Comparison of ENCODE assay signal across 8 cellular contexts in genomic region chr1:9892563-9893528, GRCh38. TPM values are rescaled to one million over a fixed set of nuclear protein-coding genes. Genes with fewer than 3 reads are reported as not detected.
DNase-seq lines count a peak whose midpoint lies in the region; ATAC-seq and TF ChIP-seq lines count a peak whose summit lies in the region.

No MANE protein-coding gene starts in this region.

- no peaks in the 10 kb centered on the region for H3K27me3 ChIP-seq in A673 (replicated peaks; ENCODE audit: insufficient read depth, low read depth, low read length, poor library complexity)
- no peaks in the 10 kb centered on the region for H3K27me3 ChIP-seq in adipocyte (replicated peaks; ENCODE audit: control insufficient read depth, insufficient read depth, low read length)
- H3K27me3 ChIP-seq in upper lobe of right lung: no peaks in the 10 kb centered on the region

- H3K36me3 ChIP-seq in A673 (ENCODE audit: insufficient read depth, low read length, poor library complexity, severe bottlenecking) (no peaks in the 10 kb centered on the region), adipocyte (ENCODE audit: control insufficient read depth, insufficient read depth, low read length, severe bottlenecking) (no peaks in the 10 kb centered on the region), upper lobe of right lung (no peaks in the 10 kb centered on the region)

- POLR2A ChIA-PET in A673 (lab: Charles Lee; ENCODE audit: low non-redundant PET): no interaction called here

- H3K9me3 ChIP-seq in A673 (ENCODE audit: low read depth, low read length, poor library complexity, severe bottlenecking): no peaks in the 10 kb centered on the region
- H3K9me3 ChIP-seq in adipocyte (ENCODE audit: control insufficient read depth, low read length): no peaks in the 10 kb centered on the region
- H3K9me3 ChIP-seq in upper lobe of right lung: no peaks in the 10 kb centered on the region

- peak; percentile 80 for ATAC-seq in upper lobe of right lung

- H3K4me3 ChIP-seq in A673 (ENCODE audit: low read depth, low read length, poor library complexity, severe bottlenecking) (no peak overlapping the region), adipocyte (ENCODE audit: low read length) (no peak overlapping the region), upper lobe of right lung (no peak overlapping the region)
- H3K4me3 ChIP-seq in Jurkat, Clone E6-1 (ENCODE audit: low read length): no peak overlapping the region

- H3K27ac ChIP-seq in A673 (ENCODE audit: low read depth, low read length, poor library complexity, severe bottlenecking) (peak overlapping the region; percentile 65), upper lobe of right lung (peak overlapping the region; percentile 73)

- TF ChIP-seq CTCF in A673 (conservative IDR thresholded peaks at IDR 0.05; ENCODE audit: low read depth, low read length) (no peak), upper lobe of right lung (IDR thresholded peaks at IDR 0.05) (no peak)

- no TSS peak for BruUV-seq in A673 (replicated peaks; lab: Mats Ljungman, UMichigan)

- intact Hi-C loops in A673 (cut with micrococcal nuclease; ENCODE audit: unreplicated experiment): no loop called here
- intact Hi-C loops in upper lobe of right lung (cut with DNase I): no loop called here

- CTCF ChIA-PET in A673 (lab: Charles Lee): no interaction called here

- no peak overlapping the region for H3K9ac ChIP-seq in adipocyte (ENCODE audit: low read length)

- no peak for DNase-seq in A673 (ENCODE audit: low spot score)
- DNase-seq in Jurkat, Clone E6-1 (ENCODE audit: low read depth, low spot score): peak; percentile 43
- DNase-seq in adipocyte (ENCODE audit: low read depth): peak; percentile 57
- peak; percentile 91 for DNase-seq in kidney tubule cell (ENCODE audit: low spot score)
- no peak for DNase-seq in upper lobe of right lung
- DNase-seq in NCI-H1694 treated with DMSO at 0.1 percent for 48 hours (lab: John Stamatoyannopoulos, UW): no peak
- DNase-seq in NCI-H2107 (lab: John Stamatoyannopoulos, UW): no peak
- DNase-seq in activated effector memory CD4-positive, alpha-beta T cell treated with Interleukin-2 at 50 U/mL for 16 hours: no peak

- H3K4me1 ChIP-seq in A673 (ENCODE audit: insufficient read depth, low read length, poor library complexity, severe bottlenecking) (peaks cover 52% of the 10 kb centered on the region), adipocyte (ENCODE audit: control insufficient read depth, insufficient read depth, low read length) (peaks cover 16% of the 10 kb centered on the region), upper lobe of right lung (peaks cover 35% of the 10 kb centered on the region)

RNA-seq across cellular contexts. Expression of gene CTNNBIP1, which starts 17.2 kb away (rescaled TPM):
- 14.6 and 22.0 TPM in 2 replicates for total RNA-seq in A673 (2021)
- polyA plus RNA-seq in Jurkat, Clone E6-1 (2012; ENCODE audit: insufficient read depth, insufficient read length): 41.5 TPM
- 47.6 TPM for total RNA-seq in upper lobe of right lung

RNA-seq across cellular contexts. Expression of gene LZIC, which starts 50.3 kb away (rescaled TPM):
- total RNA-seq in A673 (2021) (53.7 and 56.5 TPM in 2 replicates), upper lobe of right lung (29.1 TPM)
- 35.7 TPM for polyA plus RNA-seq in Jurkat, Clone E6-1 (2012; ENCODE audit: insufficient read depth, insufficient read length)

RNA-seq across cellular contexts. Expression of gene NMNAT1, which starts 50.4 kb away (rescaled TPM):
- total RNA-seq in A673 (2021): 4.3 and 4.5 TPM in 2 replicates
- polyA plus RNA-seq in Jurkat, Clone E6-1 (2012; ENCODE audit: insufficient read depth, insufficient read length): 11.8 TPM
- 9.1 TPM for total RNA-seq in upper lobe of right lung

Comparison
In these comparisons a context has a peak if more than half of its experiments do, and no peak if none do; other contexts are left out.
1. DNase-seq: peak in Jurkat, Clone E6-1 (single experiment), adipocyte (single experiment) and kidney tubule cell (single experiment); none in A673 (single experiment), upper lobe of right lung (single experiment), NCI-H1694 treated with DMSO at 0.1 percent for 48 hours (single experiment), NCI-H2107 (single experiment) and activated effector memory CD4-positive, alpha-beta T cell treated with Interleukin-2 at 50 U/mL for 16 hours (single experiment).